In the genomic region with DNA sequence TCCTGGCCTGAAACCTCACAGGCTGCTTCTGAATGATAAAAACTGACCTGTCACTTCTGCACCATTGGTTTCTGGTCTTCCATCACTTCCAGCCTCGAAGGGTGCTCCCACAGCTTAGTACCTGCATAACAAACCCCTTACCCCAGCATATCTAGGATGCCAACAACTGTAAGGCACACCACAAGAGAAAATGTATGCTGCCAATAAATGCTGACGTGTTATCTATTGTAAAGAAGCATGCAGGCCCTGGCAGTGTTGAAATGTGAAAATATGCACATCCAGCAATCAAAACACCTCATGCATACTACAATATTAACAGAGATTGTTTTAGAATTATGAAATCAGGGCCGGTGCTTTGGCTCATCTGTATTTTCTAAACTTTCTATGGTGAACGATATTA, we compare ENCODE assay signal across 27 cellular contexts.
"Had no signal": no experiment of that assay in that cellular context is flagged by ENCODE, and none has a peak within 500 bp of the region (broad histone marks: within the 10 kb centered on the region; RNA-seq: fewer than 3 reads in every experiment).

No MANE protein-coding gene starts in this region.

- ATAC-seq: effector memory CD8-positive, alpha-beta T cell; esophagus mucosa; gastrocnemius medialis; heart right ventricle; left cardiac atrium; left lung; left ventricle myocardium superior; lower lobe of right lung; mucosa of descending colon had no signal

- H3K36me3 ChIP-seq: colonic mucosa, esophagus squamous epithelium, gastrocnemius medialis, heart right ventricle, left lung, lower lobe of right lung had no signal

- H3K4me1 ChIP-seq: colonic mucosa, esophagus squamous epithelium, gastrocnemius medialis, left lung, lower lobe of right lung had no signal

- H3K27me3 Mint-ChIP-seq: dendritic cell treated with granulocyte-macrophage colony-stimulating factor and Interleukin-4, amounts not matched to agents 40 ng/mL and 50 ng/mL, for 4 days; effector memory CD8-positive, alpha-beta T cell had no signal

- H3K27ac Mint-ChIP-seq: dendritic cell treated with granulocyte-macrophage colony-stimulating factor and Interleukin-4, amounts not matched to agents 40 ng/mL and 50 ng/mL, for 4 days; effector memory CD8-positive, alpha-beta T cell; endodermal cell; mesothelial cell of epicardium had no signal

- DNase-seq: colonic mucosa; cortex of kidney; effector CD8-positive, alpha-beta T cell; effector memory CD8-positive, alpha-beta T cell; endodermal cell; erythroblast; esophagus squamous epithelium; foreskin fibroblast; foreskin melanocyte; gastrocnemius medialis; glutamatergic neuron; head of caudate nucleus; heart right ventricle; hippocampal formation; left cardiac atrium; left lung; left ventricle myocardium superior; lower lobe of right lung; mesenchymal stem cell; mucosa of descending colon had no signal

- H3K36me3 Mint-ChIP-seq: mesothelial cell of epicardium had no signal

- H3K4me3 Mint-ChIP-seq: dendritic cell treated with granulocyte-macrophage colony-stimulating factor and Interleukin-4, amounts not matched to agents 40 ng/mL and 50 ng/mL, for 4 days; effector memory CD8-positive, alpha-beta T cell; endodermal cell; mesothelial cell of epicardium had no signal

- H3K9me3 ChIP-seq: colonic mucosa, esophagus squamous epithelium, gastrocnemius medialis, mucosa of descending colon had no signal

- H3K4me3 ChIP-seq: colonic mucosa, esophagus squamous epithelium, gastrocnemius medialis, heart right ventricle, left lung, lower lobe of right lung, mucosa of descending colon had no signal

- FAIRE-seq: endometrium, islet of Langerhans, keratinocyte had no signal

- H3K27ac ChIP-seq: colonic mucosa, epithelial cell of prostate, esophagus squamous epithelium, gastrocnemius medialis, heart right ventricle, left lung, lower lobe of right lung had no signal

- H3K4me1 Mint-ChIP-seq: endodermal cell, mesothelial cell of epicardium had no signal

- H3K27me3 ChIP-seq: colonic mucosa, esophagus squamous epithelium, gastrocnemius medialis, heart right ventricle, left lung had no signal
